Comparison of ENCODE assay signal across 24 cellular contexts in the genomic region with DNA sequence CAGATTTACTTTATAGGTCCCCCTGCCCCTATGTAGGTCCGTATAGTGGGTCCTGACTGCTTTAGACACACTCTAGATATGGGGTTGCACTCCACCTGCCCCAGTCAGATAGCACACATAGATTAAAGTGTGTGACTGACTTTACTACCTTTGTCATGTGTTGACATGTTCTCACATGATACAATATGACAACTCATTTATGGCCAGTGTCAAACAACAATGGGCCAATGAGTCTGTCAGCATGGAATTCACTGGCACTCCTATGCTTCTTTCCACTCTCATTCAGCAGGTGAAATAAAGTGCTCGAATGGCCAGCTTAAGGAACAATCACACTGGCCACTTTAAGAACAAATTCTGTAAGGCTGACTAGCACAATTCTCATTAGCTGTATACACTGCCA. TPM values are rescaled to one million over a fixed set of nuclear protein-coding genes. Genes with fewer than 3 reads are reported as not detected.
DNase-seq lines count a peak whose midpoint lies in the region; ATAC-seq and TF ChIP-seq lines count a peak whose summit lies in the region.
"Had no signal": no experiment of that assay in that cellular context is flagged by ENCODE, and none has a peak within 500 bp of the region (broad histone marks: within the 10 kb centered on the region; RNA-seq: fewer than 3 reads in every experiment).

No MANE protein-coding gene starts in this region.

- ATAC-seq in activated naive CD4-positive, alpha-beta T cell treated with anti-CD3 and anti-CD28 coated beads, Interleukin-2, amount 50 U/mL, for 72 hours: no peak
- ATAC-seq in HG03135 (IDR thresholded peaks at IDR 0.05; ENCODE audit: unreplicated experiment): no peak
- ATAC-seq: GM12878 had no signal

- DNase-seq in activated naive CD4-positive, alpha-beta T cell treated with anti-CD3 and anti-CD28 coated beads, Interleukin-2, amount 10 ng/mL, durations not matched to agents 7 days and 5 days: no peak
- DNase-seq in activated naive CD4-positive, alpha-beta T cell treated with anti-CD3 and anti-CD28 coated beads, Interleukin-2, amount 50 U/mL, for 72 hours (ENCODE audit: low spot score in 2 of 2): no peak
- DNase-seq in epithelial cell of esophagus (ENCODE audit: low read depth) (peak; percentile 54), OCI-M1 (lab: John Stamatoyannopoulos, UW) (no peak)
- DNase-seq: ACHN; BE2C; C1 segment of cervical spinal cord; CD4-positive, alpha-beta memory T cell; CD4-positive, CD25-positive, alpha-beta regulatory T cell; CD8-positive, alpha-beta memory T cell; COR-L47; DMS 273 treated with DMSO at 0.1 percent for 48 hours; DMS153; DMS53; DMS79; DND-41; EL; GDM1 had no signal

- no peaks in the 10 kb centered on the region for H3K36me3 Mint-ChIP-seq in activated naive CD4-positive, alpha-beta T cell treated with anti-CD3 and anti-CD28 coated beads, Interleukin-2, amount 10 ng/mL, durations not matched to agents 7 days and 5 days
- no peaks in the 10 kb centered on the region for H3K36me3 Mint-ChIP-seq in activated naive CD4-positive, alpha-beta T cell treated with anti-CD3 and anti-CD28 coated beads, Interleukin-2, amount 50 U/mL, for 72 hours
- H3K36me3 Mint-ChIP-seq: CD14-positive monocyte; CD4-positive, alpha-beta memory T cell; CD4-positive, CD25-positive, alpha-beta regulatory T cell had no signal

- peak overlapping the region; percentile 3 for H3K27ac Mint-ChIP-seq in activated naive CD4-positive, alpha-beta T cell treated with anti-CD3 and anti-CD28 coated beads, Interleukin-2, amount 10 ng/mL, durations not matched to agents 7 days and 5 days
- no peak overlapping the region for H3K27ac Mint-ChIP-seq in activated naive CD4-positive, alpha-beta T cell treated with anti-CD3 and anti-CD28 coated beads, Interleukin-2, amount 50 U/mL, for 72 hours
- H3K27ac Mint-ChIP-seq: CD14-positive monocyte; CD4-positive, alpha-beta memory T cell; CD4-positive, CD25-positive, alpha-beta regulatory T cell; CD8-positive, alpha-beta memory T cell had no signal

- CTCF ChIA-PET in activated naive CD4-positive, alpha-beta T cell treated with anti-CD3 and anti-CD28 coated beads, Interleukin-2, amount 10 ng/mL, durations not matched to agents 7 days and 5 days (lab: Charles Lee): no interaction called here

- TF ChIP-seq CTCF in epithelial cell of esophagus (IDR thresholded peaks at IDR 0.05; ENCODE audit: insufficient read depth, low read depth, low read length, missing control alignments): no peak

- no peaks in the 10 kb centered on the region for H3K9me3 Mint-ChIP-seq in activated naive CD4-positive, alpha-beta T cell treated with anti-CD3 and anti-CD28 coated beads, Interleukin-2, amount 10 ng/mL, durations not matched to agents 7 days and 5 days
- no peaks in the 10 kb centered on the region for H3K9me3 Mint-ChIP-seq in activated naive CD4-positive, alpha-beta T cell treated with anti-CD3 and anti-CD28 coated beads, Interleukin-2, amount 50 U/mL, for 72 hours
- H3K9me3 Mint-ChIP-seq: CD4-positive, alpha-beta memory T cell had no signal

- no peak overlapping the region for H3K4me3 ChIP-seq in epithelial cell of esophagus (ENCODE audit: low read length)
- H3K4me3 ChIP-seq: BLaER1, GM12878 had no signal

- H3K4me3 Mint-ChIP-seq in activated naive CD4-positive, alpha-beta T cell treated with anti-CD3 and anti-CD28 coated beads, Interleukin-2, amount 10 ng/mL, durations not matched to agents 7 days and 5 days: no peak overlapping the region
- H3K4me3 Mint-ChIP-seq: CD14-positive monocyte; CD4-positive, alpha-beta memory T cell; CD4-positive, CD25-positive, alpha-beta regulatory T cell; CD8-positive, alpha-beta memory T cell had no signal

- no peaks in the 10 kb centered on the region for H3K4me1 Mint-ChIP-seq in activated naive CD4-positive, alpha-beta T cell treated with anti-CD3 and anti-CD28 coated beads, Interleukin-2, amount 10 ng/mL, durations not matched to agents 7 days and 5 days
- H3K4me1 Mint-ChIP-seq: CD14-positive monocyte; CD4-positive, alpha-beta memory T cell; CD4-positive, CD25-positive, alpha-beta regulatory T cell; CD8-positive, alpha-beta memory T cell had no signal

- no peaks in the 10 kb centered on the region for H3K27me3 Mint-ChIP-seq in activated naive CD4-positive, alpha-beta T cell treated with anti-CD3 and anti-CD28 coated beads, Interleukin-2, amount 10 ng/mL, durations not matched to agents 7 days and 5 days

RNA-seq across cellular contexts. Expression of a gene that starts 23.8 kb away (rescaled TPM):
- under 1 TPM in 1 of 2 donors, not detected in 1; 0.30 TPM for total RNA-seq in activated naive CD4-positive, alpha-beta T cell treated with anti-CD3 and anti-CD28 coated beads, Interleukin-2, amount 50 U/mL, for 72 hours
- total RNA-seq: A673; CD4-positive, alpha-beta memory T cell; CD4-positive, CD25-positive, alpha-beta regulatory T cell; CD8-positive, alpha-beta memory T cell; G401; GM12878 had no signal

RNA-seq across cellular contexts. Expression of a gene that starts 45.6 kb away (rescaled TPM):
- total RNA-seq in activated naive CD4-positive, alpha-beta T cell treated with anti-CD3 and anti-CD28 coated beads, Interleukin-2, amount 50 U/mL, for 72 hours: 10 to 100 TPM; 35.7 to 41.9 TPM
